ENCODE assay signal across 18 cellular contexts in the genomic region with DNA sequence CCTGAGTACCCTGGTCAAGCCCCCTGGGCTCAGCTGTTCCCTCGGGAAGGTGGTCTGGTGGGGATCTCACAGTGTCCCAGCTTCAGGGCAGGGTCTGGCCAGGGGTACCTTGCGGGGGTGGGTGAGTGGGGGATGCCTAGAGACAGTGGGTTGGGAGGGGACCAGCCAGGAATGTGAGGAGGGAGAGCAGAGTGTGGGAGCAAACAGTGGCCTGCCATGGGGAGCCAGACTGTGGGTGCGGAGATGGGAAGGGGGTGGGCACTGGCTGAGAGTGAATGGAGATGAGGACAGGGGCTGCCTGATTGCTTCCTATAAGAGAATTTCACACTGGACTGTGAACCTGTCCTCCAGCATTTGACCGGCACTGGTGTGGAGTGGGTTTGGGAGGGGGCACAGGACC.
A peak's percentile ranks its signal among the peaks of the same experiment; 100 is the strongest.
DNase-seq lines count a peak whose midpoint lies in the region; ATAC-seq, FAIRE-seq and TF ChIP-seq lines count a peak whose summit lies in the region.
"Had no signal": no experiment of that assay in that cellular context is flagged by ENCODE, and none has a peak within 500 bp of the region (broad histone marks: within the 10 kb centered on the region; RNA-seq: fewer than 3 reads in every experiment).

No MANE protein-coding gene starts in this region.

- no peak for TF ChIP-seq RAD21 in H1 (IDR thresholded peaks at IDR 0.05 in 1 of 2, conservative IDR thresholded peaks at IDR 0.05 in 1 of 2; ENCODE audit: low read depth in 2 of 2, low read length in 2 of 2)

- H3K79me1 ChIP-seq in H1 (ENCODE audit: low read depth, low read length) = no peaks in the 10 kb centered on the region
- H3K79me1 ChIP-seq in neuronal stem cell (ENCODE audit: low read depth, low read length) = no peaks in the 10 kb centered on the region

- H3K18ac ChIP-seq in H1 (ENCODE audit: extremely low read depth, low read length) (no peak overlapping the region), neuronal stem cell (ENCODE audit: low read length) (no peak overlapping the region)

- no peaks in the 10 kb centered on the region for H3K9me3 ChIP-seq in heart right ventricle
- no peaks in the 10 kb centered on the region for H3K9me3 ChIP-seq in H1 (ENCODE audit: insufficient read depth in 2 of 2, low read depth in 1 of 2, low read length in 1 of 2)
- H3K9me3 ChIP-seq in neuronal stem cell (replicated peaks in 1 of 2; ENCODE audit: control insufficient read depth in 2 of 2, insufficient read depth in 1 of 2, low read depth in 1 of 2, low read length in 2 of 2) = peaks cover 0 to 2% of the 10 kb centered on the region in 2 donors
- no peaks in the 10 kb centered on the region for H3K9me3 ChIP-seq in right lobe of liver
- H3K9me3 ChIP-seq: BLaER1 treated with 17β-estradiol and CSF1 and Interleukin-3, amounts not matched to agents 10 nM and 100 nM had no signal

- H3K4me3 ChIP-seq in heart right ventricle (no peak overlapping the region), H1 (ENCODE audit: extremely low read depth in 1 of 4, insufficient read depth in 2 of 4, low read depth in 3 of 4, low read length in 4 of 4) (no peak overlapping the region), neuronal stem cell (ENCODE audit: low read length in 2 of 2) (no peak overlapping the region), right lobe of liver (no peak overlapping the region)
- H3K4me3 ChIP-seq: BLaER1 treated with 17β-estradiol and CSF1 and Interleukin-3, amounts not matched to agents 10 nM and 100 nM; GM12878 had no signal

- H3K36me3 ChIP-seq in heart right ventricle = no peaks in the 10 kb centered on the region
- H3K36me3 ChIP-seq in H1 (ENCODE audit: control insufficient read depth in 2 of 4, insufficient read depth in 4 of 4, low read length in 3 of 4) = no peaks in the 10 kb centered on the region
- H3K36me3 ChIP-seq in neuronal stem cell (replicated peaks in 1 of 2; ENCODE audit: control insufficient read depth in 2 of 2, insufficient read depth in 2 of 2, low read length in 2 of 2) = no peaks in the 10 kb centered on the region
- H3K36me3 ChIP-seq in right lobe of liver = no peaks in the 10 kb centered on the region
- H3K36me3 ChIP-seq: BLaER1 treated with 17β-estradiol and CSF1 and Interleukin-3, amounts not matched to agents 10 nM and 100 nM had no signal

- H3K9ac ChIP-seq in H1 (replicated peaks in 1 of 4; ENCODE audit: extremely low read depth in 1 of 4, low read depth in 3 of 4, low read length in 3 of 4) (no peak overlapping the region), neuronal stem cell (ENCODE audit: low read depth, low read length, poor library complexity) (no peak overlapping the region)
- H3K9ac ChIP-seq: BLaER1 treated with 17β-estradiol and CSF1 and Interleukin-3, amounts not matched to agents 10 nM and 100 nM had no signal

- TF ChIP-seq CTCF in heart right ventricle (IDR thresholded peaks at IDR 0.05) (no peak), H1 (IDR thresholded peaks at IDR 0.05; ENCODE audit: control extremely low read depth in 1 of 3, insufficient read depth in 1 of 3, low read depth in 1 of 3, low read length in 3 of 3) (no peak), right lobe of liver (IDR thresholded peaks at IDR 0.05) (no peak)

- H2BK15ac ChIP-seq in H1 (ENCODE audit: low read length) = no peak overlapping the region
- H2BK15ac ChIP-seq in neuronal stem cell (ENCODE audit: low read length) = no peak overlapping the region

- no peak overlapping the region for H3K14ac ChIP-seq in H1 (ENCODE audit: insufficient read length)
- no peak overlapping the region for H3K14ac ChIP-seq in neuronal stem cell (ENCODE audit: low read length)

- H4K8ac ChIP-seq in H1 (ENCODE audit: extremely low read depth, insufficient read depth, low read length) (no peak overlapping the region), neuronal stem cell (ENCODE audit: low read depth, low read length) (no peak overlapping the region)

- no peak overlapping the region for H2BK5ac ChIP-seq in H1 (ENCODE audit: low read depth, low read length)
- H2BK5ac ChIP-seq in neuronal stem cell (ENCODE audit: low read length) = no peak overlapping the region

- no peaks in the 10 kb centered on the region for H3K23me2 ChIP-seq in H1 (ENCODE audit: low read depth, low read length)

- no peak overlapping the region for H3K23ac ChIP-seq in H1 (ENCODE audit: insufficient read length)
- no peak overlapping the region for H3K23ac ChIP-seq in neuronal stem cell (ENCODE audit: low read depth, low read length, poor library complexity)

- no peak overlapping the region for H2BK20ac ChIP-seq in H1 (ENCODE audit: low read length)

- H2BK12ac ChIP-seq in H1 (ENCODE audit: low read depth, low read length) (0 out of 2 replicates have a peak overlapping the region, but pooled peaks have one; percentile 27), neuronal stem cell (ENCODE audit: low read length) (no peak overlapping the region)

- H3K4me1 ChIP-seq in heart right ventricle (peaks cover 0 to 8% (median 0%) of the 10 kb centered on the region in 9 donors), H1 (replicated peaks in 1 of 4; ENCODE audit: control insufficient read depth in 3 of 4, insufficient read depth in 4 of 4, low read length in 3 of 4) (peaks cover 0 to 14% (median 9%) of the 10 kb centered on the region in 4 experiments; a peak in 6 of 7 replicates), neuronal stem cell (ENCODE audit: control insufficient read depth in 2 of 2, insufficient read depth in 1 of 2, low read depth in 1 of 2, low read length in 2 of 2) (peaks cover 4 to 30% of the 10 kb centered on the region in 2 donors), right lobe of liver (no peaks in the 10 kb centered on the region)

- H3K56ac ChIP-seq in H1 (replicated peaks; ENCODE audit: insufficient read length, low read depth, low read length) = no peak overlapping the region

- H2AFZ ChIP-seq in H1 (ENCODE audit: low read length) (no peak overlapping the region), neuronal stem cell (ENCODE audit: low read length) (no peak overlapping the region)

- POLR2A ChIA-PET in H1 (lab: Charles Lee; ENCODE audit: partially characterized antibody) = interaction anchor here (1.1 to 1.5 kb wide), 3 partner anchors 26 to 86 kb away, joined by 3 to 4 read pairs (median 3); no protein-coding TSS in a partner anchor

- H3K4ac ChIP-seq in H1 (replicated peaks; ENCODE audit: insufficient read length, low read depth, low read length) (no peak overlapping the region), neuronal stem cell (ENCODE audit: low read length) (no peak overlapping the region)

- CTCF ChIA-PET in H1 (lab: Charles Lee; ENCODE audit: partially characterized antibody) = interaction anchor here (0.6 to 3.2 kb wide), 11 partner anchors 8 to 810 kb away, joined by 3 to 23 read pairs (median 4); no protein-coding TSS in a partner anchor

- TF ChIP-seq EP300 in H1 (IDR thresholded peaks at IDR 0.05; ENCODE audit: borderline replicate concordance in 1 of 2, low read depth in 2 of 2, low read length in 2 of 2) = no peak

- FAIRE-seq in H1 (lab: Jason Lieb, UNC) = no peak
- FAIRE-seq: GM12878, GM18507 had no signal

- no peak overlapping the region for H4K91ac ChIP-seq in H1 (replicated peaks; ENCODE audit: insufficient read length, low read length)
- no peak overlapping the region for H4K91ac ChIP-seq in neuronal stem cell (ENCODE audit: low read depth, low read length, poor library complexity)

- no peak overlapping the region for H3K4me2 ChIP-seq in H1 (ENCODE audit: insufficient read depth in 1 of 2, low read depth in 2 of 2, low read length in 2 of 2)
- H3K4me2 ChIP-seq in neuronal stem cell (ENCODE audit: insufficient read depth, low read length, poor library complexity, severe bottlenecking) = no peak overlapping the region
- H3K4me2 ChIP-seq: BLaER1 treated with 17β-estradiol and CSF1 and Interleukin-3, amounts not matched to agents 10 nM and 100 nM had no signal

- no peak for ATAC-seq in left cardiac atrium
- ATAC-seq in heart right ventricle = no peak
- no peak for ATAC-seq in right lobe of liver
- no peak for ATAC-seq in GM21381 (IDR thresholded peaks at IDR 0.05; ENCODE audit: unreplicated experiment)
- ATAC-seq: GM12878 had no signal

- H4K20me1 ChIP-seq in H1 (replicated peaks in 1 of 2; ENCODE audit: control insufficient read depth in 1 of 2, insufficient read depth in 2 of 2, low read length in 2 of 2) = peaks cover 0 to 2% of the 10 kb centered on the region in 2 experiments
- H4K20me1 ChIP-seq: BLaER1 treated with 17β-estradiol and CSF1 and Interleukin-3, amounts not matched to agents 10 nM and 100 nM had no signal

- TF ChIP-seq POLR2A in H1 (IDR thresholded peaks at IDR 0.05; ENCODE audit: control extremely low read depth in 1 of 2, low read depth in 2 of 2, low read length in 2 of 2) = no peak
- TF ChIP-seq POLR2A in right lobe of liver (IDR thresholded peaks at IDR 0.05) = no peak

- DNase-seq in left cardiac atrium = peak; percentile 1
- no peak for DNase-seq in heart right ventricle
- DNase-seq in H1 (ENCODE audit: low read depth in 1 of 2, low spot score in 2 of 2) = no peak
- no peak for DNase-seq in neuronal stem cell (ENCODE audit: low spot score)
- no peak for DNase-seq in right lobe of liver
- DNase-seq in NCI-H345 treated with DMSO at 0.1 percent for 48 hours (lab: John Stamatoyannopoulos, UW; ENCODE audit: unreplicated experiment) = no peak
- no peak for DNase-seq in MV-4-11 (lab: John Stamatoyannopoulos, UW)
- DNase-seq: 8988T; ACHN; Calu3; CD4-positive, alpha-beta T cell; DMS 273 treated with DMSO at 0.1 percent for 48 hours; DMS79; HCEC 1CT had no signal

- H3K79me2 ChIP-seq in H1 (ENCODE audit: control insufficient read depth in 1 of 2, insufficient read depth in 2 of 2, low read length in 2 of 2) = no peaks in the 10 kb centered on the region; a peak in 1 of 4 replicates

- intact Hi-C loops in left cardiac atrium (cut with DNase I) (loop anchor here in 1 of 2 donors (5.0 kb wide), 1 partner anchor 67 kb away; no protein-coding TSS in a partner anchor), heart right ventricle (cut with DNase I) (no loop called here), right lobe of liver (cut with DNase I) (no loop called here)

- H3K27me3 ChIP-seq in heart right ventricle = peaks cover 0 to 19% (median 0%) of the 10 kb centered on the region in 7 donors
- no peaks in the 10 kb centered on the region; a peak in 1 of 7 replicates for H3K27me3 ChIP-seq in H1 (replicated peaks in 1 of 4; ENCODE audit: control insufficient read depth in 3 of 4, extremely low read depth in 1 of 4, insufficient read depth in 3 of 4, low read length in 3 of 4)
- peaks cover 0 to 36% (median 0%) of the 10 kb centered on the region in 3 experiments for H3K27me3 ChIP-seq in neuronal stem cell (ENCODE audit: control insufficient read depth in 3 of 3, insufficient read depth in 3 of 3, low read depth in 1 of 3, low read length in 3 of 3)
- no peaks in the 10 kb centered on the region for H3K27me3 ChIP-seq in right lobe of liver
- H3K27me3 ChIP-seq: BLaER1 treated with 17β-estradiol and CSF1 and Interleukin-3, amounts not matched to agents 10 nM and 100 nM had no signal

- no peak overlapping the region for H4K5ac ChIP-seq in H1 (ENCODE audit: insufficient read length, low read depth, low read length)

- H2BK120ac ChIP-seq in H1 (replicated peaks; ENCODE audit: low read depth, low read length) (no peak overlapping the region), neuronal stem cell (ENCODE audit: low read depth, low read length) (no peak overlapping the region)

- H3K27ac ChIP-seq in heart right ventricle (no peak overlapping the region), H1 (ENCODE audit: low read depth, low read length) (no peak overlapping the region), neuronal stem cell (replicated peaks; ENCODE audit: low read length) (no peak overlapping the region), right lobe of liver (no peak overlapping the region)
- H3K27ac ChIP-seq: BLaER1 treated with 17β-estradiol and CSF1 and Interleukin-3, amounts not matched to agents 10 nM and 100 nM had no signal

- H2AK5ac ChIP-seq in H1 (ENCODE audit: low read depth, low read length) (no peak overlapping the region), neuronal stem cell (ENCODE audit: low read depth, low read length) (peak overlapping the region; percentile 42)

- WGBS in heart right ventricle, 2 donors = 82 to 86% methylated on average over 4 of the region's 4 CpGs
- 85% methylated on average over 3 of the region's 4 CpGs; no CpG with 5 or more reads in 1 of the 2 experiments for WGBS in H1 (ENCODE audit: extremely low coverage in 1 of 2, insufficient coverage in 1 of 2, insufficient read length in 1 of 2, insufficient replicate concordance in 2 of 2, low coverage in 1 of 2, low lambda C conversion rate in 2 of 2, missing lambda C conversion rate in 1 of 2), 2 experiments
- WGBS in neuronal stem cell (ENCODE audit: extremely low coverage in 2 of 2, insufficient read length in 2 of 2, insufficient replicate concordance in 1 of 2), 2 donors = no CpG with 5 or more reads among the region's 4 CpGs
- WGBS in right lobe of liver (ENCODE audit: insufficient coverage, low coverage, low lambda C conversion rate, missing lambda C conversion rate) = 62% methylated on average over 2 of the region's 4 CpGs
